8 cellular contexts compared by ENCODE assay signal in the genomic region with DNA sequence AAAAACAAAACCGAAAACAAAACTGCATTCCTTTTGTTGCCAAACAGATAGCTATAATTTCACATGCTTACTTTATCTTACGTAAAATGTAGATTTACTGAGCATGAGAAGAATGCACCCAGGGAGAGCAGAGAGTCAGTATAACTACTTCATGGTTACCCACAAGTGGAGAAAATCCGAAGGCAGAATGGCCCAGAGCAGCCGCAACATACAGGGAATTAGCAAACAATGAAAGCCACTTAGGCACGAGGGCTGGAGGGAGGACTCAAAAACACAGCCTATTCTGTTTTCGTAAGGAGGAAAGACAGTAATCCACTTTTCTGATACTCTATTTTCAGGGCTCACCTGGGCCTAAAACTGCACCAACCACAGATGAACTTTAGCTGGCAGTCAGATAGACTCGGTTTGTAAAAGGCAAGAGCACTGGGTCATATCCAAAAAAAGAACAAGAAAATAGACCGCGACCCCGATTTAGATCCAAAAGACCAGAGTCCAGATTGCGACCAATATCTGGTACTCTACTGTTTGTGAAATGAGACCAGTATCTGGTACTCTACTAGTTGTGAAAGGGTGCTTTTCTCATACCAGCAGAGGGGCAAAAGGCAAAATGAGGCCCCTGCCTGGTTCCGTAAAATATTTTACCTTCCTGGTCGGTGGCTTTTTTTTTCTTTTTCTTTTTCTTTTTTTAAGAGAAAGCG. TPM values are rescaled to one million over a fixed set of nuclear protein-coding genes. Genes with fewer than 3 reads are reported as not detected.
DNase-seq lines count a peak whose midpoint lies in the region; TF ChIP-seq lines count a peak whose summit lies in the region.

No MANE protein-coding gene starts in this region.

- no peaks in the 10 kb centered on the region for H3K9me3 Mint-ChIP-seq in HFFc6

- peak; percentile 13 for DNase-seq in GM13976 (ENCODE audit: low spot score)
- DNase-seq in HFFc6, result peak; percentile 60
- DNase-seq in SK-N-SH, result no peak
- peak; percentile 51 for DNase-seq in fibroblast of mammary gland (ENCODE audit: low read depth)
- DNase-seq in renal cortical epithelial cell (ENCODE audit: low read depth), result peak; percentile 71
- no peak for DNase-seq in NCI-H524 treated with DMSO at 0.1 percent for 48 hours (lab: John Stamatoyannopoulos, UW)
- DNase-seq in stimulated activated CD4-positive, alpha-beta T cell treated with anti-CD3 and anti-CD28 coated beads, Interleukin-12 subunit alpha, Interleukin-12 subunit beta, amount 100 ng/mL, for 4 hours, result no peak
- DNase-seq in dermis blood vessel endothelial cell, result no peak

- H4K20me1 ChIP-seq in SK-N-SH (ENCODE audit: insufficient read depth), result peaks cover 25% of the 10 kb centered on the region

- CTCF ChIA-PET in SK-N-SH (lab: Yijun Ruan, JAX), result interaction anchor here (1.0 to 7.7 kb wide), 12 partner anchors 8 to 62 kb away, joined by 3 to 65 read pairs (median 7); a partner anchor contains a TSS

- peaks cover 63% of the 10 kb centered on the region for H3K4me1 Mint-ChIP-seq in HFFc6 (ENCODE audit: low read depth)

- peak overlapping the region; percentile 96 for H3K9ac ChIP-seq in SK-N-SH

- H2AFZ ChIP-seq in SK-N-SH (ENCODE audit: low read depth), result no peak overlapping the region

- peak overlapping the region; percentile 91 for H3K4me3 Mint-ChIP-seq in HFFc6

- peaks cover 62% of the 10 kb centered on the region for H3K79me2 ChIP-seq in SK-N-SH (ENCODE audit: insufficient read depth)

- H3K27ac Mint-ChIP-seq in HFFc6, result peak overlapping the region; percentile 98

- TF ChIP-seq EP300 in SK-N-SH (IDR thresholded peaks at IDR 0.05; ENCODE audit: borderline replicate concordance in 1 of 2, low read depth in 1 of 2, low read length in 1 of 2), result no peak

- no peaks in the 10 kb centered on the region for H3K9me3 ChIP-seq in SK-N-SH

- peaks cover 21 to 29% of the 10 kb centered on the region in 2 experiments for H3K4me1 ChIP-seq in SK-N-SH (ENCODE audit: control insufficient read depth in 1 of 2, insufficient read depth in 2 of 2, low read depth in 1 of 2, low read length in 1 of 2)

- no peaks in the 10 kb centered on the region for H3K9me2 ChIP-seq in SK-N-SH

- 31% methylated on average over 14 of the region's 14 CpGs for WGBS in SK-N-SH (ENCODE audit: low lambda C conversion rate)

- TF ChIP-seq RAD21 in SK-N-SH (IDR thresholded peaks at IDR 0.05; ENCODE audit: low read length), result no peak

- H3K4me2 ChIP-seq in SK-N-SH, result peak overlapping the region; percentile 76

- H3K36me3 ChIP-seq in SK-N-SH (replicated peaks in 1 of 2; ENCODE audit: control insufficient read depth in 1 of 2, insufficient read depth in 2 of 2, low read length in 1 of 2), result no peaks in the 10 kb centered on the region

- TF ChIP-seq CTCF in GM13976 (IDR thresholded peaks at IDR 0.05; ENCODE audit: borderline replicate concordance, control extremely low read depth, extremely low read depth, insufficient read depth, missing control alignments) (no peak), HFFc6 (IDR thresholded peaks at IDR 0.05) (no peak), SK-N-SH (IDR thresholded peaks at IDR 0.05) (no peak), fibroblast of mammary gland (conservative IDR thresholded peaks at IDR 0.05; ENCODE audit: control insufficient read depth, insufficient read depth, low read depth, low read length) (no peak)

- peak overlapping the region; percentile 78 to 94 for H3K4me3 ChIP-seq in SK-N-SH (ENCODE audit: low read depth in 2 of 2, low read length in 1 of 2)
- H3K4me3 ChIP-seq in fibroblast of mammary gland (ENCODE audit: control insufficient read depth, low read depth, low read length), result peak overlapping the region; percentile 73

- peak overlapping the region; percentile 78 to 98 for H3K27ac ChIP-seq in SK-N-SH (ENCODE audit: low read depth in 2 of 2, low read length in 1 of 2)

- in situ Hi-C loops in GM13976 (cut with MboI; ENCODE audit: low sequenced_read_pairs, unreplicated experiment), result no loop called here

- H3K27me3 ChIP-seq in SK-N-SH (ENCODE audit: insufficient read depth), result no peaks in the 10 kb centered on the region

- peaks cover 3% of the 10 kb centered on the region; the same call in 1 of the 2 replicates for H3K27me3 Mint-ChIP-seq in HFFc6 (ENCODE audit: insufficient read depth)

- peaks cover 30% of the 10 kb centered on the region for H3F3A ChIP-seq in SK-N-SH (replicated peaks; ENCODE audit: insufficient read depth)

- peaks cover 31% of the 10 kb centered on the region for H3K36me3 Mint-ChIP-seq in HFFc6 (ENCODE audit: low read depth)

- POLR2A ChIA-PET in SK-N-SH (lab: Yijun Ruan, JAX), result no interaction called here

TF ChIP-seq in SK-N-SH, 30 proteins besides CTCF, POLR2A, EP300 and RAD21:
- TF ChIP-seq, protein P1, sequence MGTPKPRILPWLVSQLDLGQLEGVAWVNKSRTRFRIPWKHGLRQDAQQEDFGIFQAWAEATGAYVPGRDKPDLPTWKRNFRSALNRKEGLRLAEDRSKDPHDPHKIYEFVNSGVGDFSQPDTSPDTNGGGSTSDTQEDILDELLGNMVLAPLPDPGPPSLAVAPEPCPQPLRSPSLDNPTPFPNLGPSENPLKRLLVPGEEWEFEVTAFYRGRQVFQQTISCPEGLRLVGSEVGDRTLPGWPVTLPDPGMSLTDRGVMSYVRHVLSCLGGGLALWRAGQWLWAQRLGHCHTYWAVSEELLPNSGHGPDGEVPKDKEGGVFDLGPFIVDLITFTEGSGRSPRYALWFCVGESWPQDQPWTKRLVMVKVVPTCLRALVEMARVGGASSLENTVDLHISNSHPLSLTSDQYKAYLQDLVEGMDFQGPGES (IDR thresholded peaks at IDR 0.05; ENCODE audit: low read depth, low read length), result no peak
- TF ChIP-seq TEAD4 (IDR thresholded peaks at IDR 0.05; ENCODE audit: borderline replicate concordance, insufficient read depth) (no peak), FOXM1 (IDR thresholded peaks at IDR 0.05; ENCODE audit: low read depth) (no peak), CHD2 (IDR thresholded peaks at IDR 0.05; ENCODE audit: low read length, partially characterized antibody) (no peak), RCOR1 (IDR thresholded peaks at IDR 0.05; ENCODE audit: low read length) (no peak), FOXJ3 (CRISPR knock-in tag; IDR thresholded peaks at IDR 0.05) (no peak), MEF2A (IDR thresholded peaks at IDR 0.05; ENCODE audit: borderline replicate concordance, low read depth) (no peak)
- TF ChIP-seq, protein P2, sequence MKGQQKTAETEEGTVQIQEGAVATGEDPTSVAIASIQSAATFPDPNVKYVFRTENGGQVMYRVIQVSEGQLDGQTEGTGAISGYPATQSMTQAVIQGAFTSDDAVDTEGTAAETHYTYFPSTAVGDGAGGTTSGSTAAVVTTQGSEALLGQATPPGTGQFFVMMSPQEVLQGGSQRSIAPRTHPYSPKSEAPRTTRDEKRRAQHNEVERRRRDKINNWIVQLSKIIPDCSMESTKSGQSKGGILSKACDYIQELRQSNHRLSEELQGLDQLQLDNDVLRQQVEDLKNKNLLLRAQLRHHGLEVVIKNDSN (IDR thresholded peaks at IDR 0.05; ENCODE audit: borderline replicate concordance, low read depth), result no peak

RNA-seq across cellular contexts. Expression of a gene that starts 1.3 kb away (rescaled TPM):
- total RNA-seq in HFFc6 (2021; fragmentation: NEBNext Ultra II Directional; extraction: Animal tissue kit (Norgen Biotek cat#: 25700)), result 10 to 100 TPM; 23.9 to 34.7 (median 29.7) TPM
- polyA plus RNA-seq in SK-N-SH (2012; rRNA removed), result 20.2 and 22.1 TPM in 2 replicates
- polyA plus RNA-seq in SK-N-SH (2012; cell fraction: cytosol; rRNA removed), result 10.5 and 13.0 TPM in 2 replicates
- polyA plus RNA-seq in SK-N-SH (2012; cell fraction: nucleus; rRNA removed), result 23.3 and 31.4 TPM in 2 replicates
- 5.6 and 8.1 TPM in 2 replicates for total RNA-seq in renal cortical epithelial cell
- total RNA-seq in dermis blood vessel endothelial cell, result 29.3 and 39.9 TPM in 2 replicates

RNA-seq across cellular contexts. Expression of a gene that starts 16.7 kb away (rescaled TPM):
- 1 to 10 TPM in 1 of 6 experiments, under 1 TPM in 5; 0.35 to 1.1 (median 0.41) TPM for total RNA-seq in HFFc6 (2021; fragmentation: NEBNext Ultra II Directional; extraction: Animal tissue kit (Norgen Biotek cat#: 25700))
- 0.38 and 0.47 TPM in 2 replicates for polyA plus RNA-seq in SK-N-SH (2012; rRNA removed)
- 0.52 and 0.86 TPM in 2 replicates for polyA plus RNA-seq in SK-N-SH (2012; cell fraction: cytosol; rRNA removed)
- 0.29 and 0.95 TPM in 2 replicates for polyA plus RNA-seq in SK-N-SH (2012; cell fraction: nucleus; rRNA removed)
- total RNA-seq in renal cortical epithelial cell (0.75 and 1.6 TPM in 2 replicates), dermis blood vessel endothelial cell (0.85 and 1.2 TPM in 2 replicates)

Comparison
In these comparisons a context has a peak if more than half of its experiments do, and no peak if none do; other contexts are left out.
1. DNase-seq: peak in GM13976 (single experiment), HFFc6 (single experiment), fibroblast of mammary gland (single experiment) and renal cortical epithelial cell (single experiment); none in SK-N-SH (single experiment), NCI-H524 treated with DMSO at 0.1 percent for 48 hours (single experiment), stimulated activated CD4-positive, alpha-beta T cell treated with anti-CD3 and anti-CD28 coated beads, Interleukin-12 subunit alpha, Interleukin-12 subunit beta, amount 100 ng/mL, for 4 hours (single experiment) and dermis blood vessel endothelial cell (single experiment).